ENCODE assay signal across 27 cellular contexts in the genomic region with DNA sequence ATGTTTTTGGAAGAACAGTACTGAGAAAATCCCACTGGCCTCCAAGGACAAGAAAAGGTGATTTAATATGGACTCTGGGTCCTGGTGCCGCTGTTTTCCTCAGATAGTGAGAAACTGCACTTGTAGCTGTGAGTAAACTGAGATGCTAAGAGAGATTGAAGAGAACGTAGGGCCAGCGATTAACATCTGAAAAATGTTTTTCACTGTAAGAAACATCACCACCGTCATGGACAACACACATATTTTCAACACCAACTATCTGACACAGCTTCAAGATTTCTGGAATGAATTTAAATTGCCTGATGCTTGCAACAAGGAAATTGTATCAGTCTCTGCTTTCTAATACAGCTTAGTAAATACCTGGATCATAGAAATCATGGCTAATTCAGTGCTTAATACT.
DNase-seq lines count a peak whose midpoint lies in the region; ATAC-seq, FAIRE-seq and TF ChIP-seq lines count a peak whose summit lies in the region.
"Had no signal": no experiment of that assay in that cellular context is flagged by ENCODE, and none has a peak within 500 bp of the region (broad histone marks: within the 10 kb centered on the region; RNA-seq: fewer than 3 reads in every experiment).

No MANE protein-coding gene starts in this region.

- H3K36me3 Mint-ChIP-seq in activated CD4-positive, alpha-beta T cell treated with anti-CD3 and anti-CD28 coated beads for 36 hours (ENCODE audit: low read depth): no peaks in the 10 kb centered on the region
- H3K36me3 Mint-ChIP-seq: CD14-positive monocyte; CD4-positive, alpha-beta memory T cell; CD4-positive, CD25-positive, alpha-beta regulatory T cell; CD8-positive, alpha-beta memory T cell had no signal

- H2AK5ac ChIP-seq in H1 (ENCODE audit: low read depth, low read length) (no peak overlapping the region), mesendoderm (ENCODE audit: low read length) (no peak overlapping the region)

- H2AFZ ChIP-seq in SK-N-SH (ENCODE audit: low read depth) (peak overlapping the region; percentile 8; the same call in 1 of the 2 replicates), H1 (ENCODE audit: low read length) (0 out of 2 replicates have a peak overlapping the region, but pooled peaks have one; percentile 38)

- H3K4me1 Mint-ChIP-seq in activated CD4-positive, alpha-beta T cell treated with anti-CD3 and anti-CD28 coated beads for 36 hours: no peaks in the 10 kb centered on the region
- H3K4me1 Mint-ChIP-seq: CD14-positive monocyte; CD4-positive, alpha-beta memory T cell; CD4-positive, CD25-positive, alpha-beta regulatory T cell; CD8-positive, alpha-beta memory T cell had no signal

- H4K91ac ChIP-seq in H1 (replicated peaks; ENCODE audit: insufficient read length, low read length): no peak overlapping the region

- H3K23me2 ChIP-seq in H1 (ENCODE audit: low read depth, low read length): no peaks in the 10 kb centered on the region

- H2BK5ac ChIP-seq in H1 (ENCODE audit: low read depth, low read length): no peak overlapping the region
- H2BK5ac ChIP-seq in mesendoderm (ENCODE audit: low read length): no peak overlapping the region

- intact Hi-C loops in activated CD4-positive, alpha-beta T cell treated with anti-CD3 and anti-CD28 coated beads for 36 hours (cut with DNase I, micrococcal nuclease): no loop called here

- WGBS in SK-N-SH (ENCODE audit: low lambda C conversion rate): 4% methylated on average over 4 of the region's 4 CpGs
- 90% methylated on average over 4 of the region's 4 CpGs; no CpG with 5 or more reads in 1 of the 2 experiments for WGBS in H1 (ENCODE audit: extremely low coverage in 1 of 2, insufficient coverage in 1 of 2, insufficient read length in 1 of 2, insufficient replicate concordance in 2 of 2, low coverage in 1 of 2, low lambda C conversion rate in 2 of 2, missing lambda C conversion rate in 1 of 2), 2 experiments
- whole genome bisulfite sequencing in mesendoderm (ENCODE audit: extremely low coverage, insufficient coverage, low lambda C conversion rate): no CpG with 5 or more reads among the region's 4 CpGs

- DNase-seq in SK-N-SH (no peak), H1 (ENCODE audit: low read depth in 1 of 2, low spot score in 2 of 2) (no peak), mesendoderm (no peak)
- no peak for DNase-seq in activated CD4-positive, alpha-beta T cell treated with anti-CD3 and anti-CD28 coated beads for 36 hours
- no peak for DNase-seq in stimulated activated CD4-positive, alpha-beta T cell treated with anti-CD3 and anti-CD28 coated beads, Interleukin-12 subunit alpha, Interleukin-12 subunit beta, amount 100 ng/mL, for 4 hours
- DNase-seq: BE2C; C1 segment of cervical spinal cord; CD4-positive, alpha-beta memory T cell; CD4-positive, CD25-positive, alpha-beta regulatory T cell; CD8-positive, alpha-beta memory T cell; COR-L47; DMS 273 treated with DMSO at 0.1 percent for 48 hours; DMS153; DMS53; DMS79; DND-41; EL; GDM1 had no signal

- no peaks in the 10 kb centered on the region for H3K9me3 Mint-ChIP-seq in activated CD4-positive, alpha-beta T cell treated with anti-CD3 and anti-CD28 coated beads for 36 hours (ENCODE audit: low read depth)

- no peak for TF ChIP-seq POLR2A in H1 (IDR thresholded peaks at IDR 0.05; ENCODE audit: control extremely low read depth in 1 of 2, low read depth in 2 of 2, low read length in 2 of 2)

- no peak overlapping the region for H3K27ac ChIP-seq in SK-N-SH (ENCODE audit: low read depth in 2 of 2, low read length in 1 of 2)
- H3K27ac ChIP-seq in H1 (ENCODE audit: low read depth, low read length): no peak overlapping the region
- no peak overlapping the region for H3K27ac ChIP-seq in mesendoderm (ENCODE audit: low read depth, low read length)
- H3K27ac ChIP-seq: 22Rv1, A549, BLaER1 had no signal

- H4K20me1 ChIP-seq in SK-N-SH (ENCODE audit: insufficient read depth) (no peaks in the 10 kb centered on the region), H1 (replicated peaks in 1 of 2; ENCODE audit: control insufficient read depth in 1 of 2, insufficient read depth in 2 of 2, low read length in 2 of 2) (no peaks in the 10 kb centered on the region)
- H4K20me1 ChIP-seq: BLaER1 had no signal

- H2BK120ac ChIP-seq in H1 (replicated peaks; ENCODE audit: low read depth, low read length) (no peak overlapping the region), mesendoderm (ENCODE audit: low read depth, low read length) (no peak overlapping the region)

- no peak overlapping the region for H3K27ac Mint-ChIP-seq in activated CD4-positive, alpha-beta T cell treated with anti-CD3 and anti-CD28 coated beads for 36 hours
- H3K27ac Mint-ChIP-seq: CD14-positive monocyte; CD4-positive, CD25-positive, alpha-beta regulatory T cell; CD8-positive, alpha-beta memory T cell had no signal

- no peaks in the 10 kb centered on the region for H3K36me3 ChIP-seq in SK-N-SH (replicated peaks in 1 of 2; ENCODE audit: control insufficient read depth in 1 of 2, insufficient read depth in 2 of 2, low read length in 1 of 2)
- no peaks in the 10 kb centered on the region for H3K36me3 ChIP-seq in H1 (ENCODE audit: control insufficient read depth in 2 of 4, insufficient read depth in 4 of 4, low read length in 3 of 4)
- H3K36me3 ChIP-seq in mesendoderm (ENCODE audit: control insufficient read depth, insufficient read depth, low read length): no peaks in the 10 kb centered on the region
- H3K36me3 ChIP-seq: BE2C, BLaER1 had no signal

- POLR2A ChIA-PET in SK-N-SH (lab: Yijun Ruan, JAX): no interaction called here
- POLR2A ChIA-PET in H1 (lab: Charles Lee; ENCODE audit: partially characterized antibody): no interaction called here
- POLR2A ChIA-PET in activated CD4-positive, alpha-beta T cell treated with anti-CD3 and anti-CD28 coated beads for 36 hours (lab: Charles Lee): no interaction called here

- no peak for FAIRE-seq in H1 (lab: Jason Lieb, UNC)
- FAIRE-seq: A549, GM12878, GM12892, GM18507 had no signal

- H3K27me3 ChIP-seq in SK-N-SH (ENCODE audit: insufficient read depth) (no peaks in the 10 kb centered on the region), H1 (replicated peaks in 1 of 4; ENCODE audit: control insufficient read depth in 3 of 4, extremely low read depth in 1 of 4, insufficient read depth in 3 of 4, low read length in 3 of 4) (peaks cover 0 to 1% (median 0%) of the 10 kb centered on the region in 4 experiments; a peak in 1 of 7 replicates), mesendoderm (ENCODE audit: insufficient read depth, low read length, poor library complexity) (no peaks in the 10 kb centered on the region)
- H3K27me3 ChIP-seq: BE2C, BLaER1 had no signal

- H3K9me3 ChIP-seq in SK-N-SH: peaks cover 6% of the 10 kb centered on the region; the same call in 1 of the 2 replicates
- no peaks in the 10 kb centered on the region for H3K9me3 ChIP-seq in H1 (ENCODE audit: insufficient read depth in 2 of 2, low read depth in 1 of 2, low read length in 1 of 2)
- H3K9me3 ChIP-seq: A549, BE2C had no signal

- H3K4me1 ChIP-seq in SK-N-SH (ENCODE audit: control insufficient read depth in 1 of 2, insufficient read depth in 2 of 2, low read depth in 1 of 2, low read length in 1 of 2): no peaks in the 10 kb centered on the region
- no peaks in the 10 kb centered on the region for H3K4me1 ChIP-seq in H1 (replicated peaks in 1 of 4; ENCODE audit: control insufficient read depth in 3 of 4, insufficient read depth in 4 of 4, low read length in 3 of 4)
- no peaks in the 10 kb centered on the region for H3K4me1 ChIP-seq in mesendoderm (ENCODE audit: control insufficient read depth, low read depth, low read length)
- H3K4me1 ChIP-seq: A549, BE2C, BLaER1 had no signal

- H4K5ac ChIP-seq in H1 (ENCODE audit: insufficient read length, low read depth, low read length) (no peak overlapping the region), mesendoderm (ENCODE audit: low read length) (no peak overlapping the region)

- H3K4me2 ChIP-seq in SK-N-SH (no peak overlapping the region), H1 (ENCODE audit: insufficient read depth in 1 of 2, low read depth in 2 of 2, low read length in 2 of 2) (no peak overlapping the region), mesendoderm (ENCODE audit: low read length) (no peak overlapping the region)
- H3K4me2 ChIP-seq: A549, BLaER1 had no signal

- no peak overlapping the region for H2BK20ac ChIP-seq in H1 (ENCODE audit: low read length)

- no peak for TF ChIP-seq RAD21 in SK-N-SH (IDR thresholded peaks at IDR 0.05; ENCODE audit: low read length)
- TF ChIP-seq RAD21 in H1 (IDR thresholded peaks at IDR 0.05 in 1 of 2, conservative IDR thresholded peaks at IDR 0.05 in 1 of 2; ENCODE audit: low read depth in 2 of 2, low read length in 2 of 2): no peak

- no peak overlapping the region for H3K23ac ChIP-seq in H1 (ENCODE audit: insufficient read length)
- no peak overlapping the region for H3K23ac ChIP-seq in mesendoderm (ENCODE audit: low read length)

- no peak overlapping the region for H3K56ac ChIP-seq in H1 (replicated peaks; ENCODE audit: insufficient read length, low read depth, low read length)
- H3K56ac ChIP-seq in mesendoderm (ENCODE audit: low read length): no peak overlapping the region

- TF ChIP-seq CTCF in SK-N-SH (IDR thresholded peaks at IDR 0.05) (no peak), H1 (IDR thresholded peaks at IDR 0.05; ENCODE audit: control extremely low read depth in 1 of 3, insufficient read depth in 1 of 3, low read depth in 1 of 3, low read length in 3 of 3) (no peak)

- H2BK12ac ChIP-seq in H1 (ENCODE audit: low read depth, low read length): no peak overlapping the region

- no peaks in the 10 kb centered on the region for H3F3A ChIP-seq in SK-N-SH (replicated peaks; ENCODE audit: insufficient read depth)

- no peak overlapping the region for H3K4me3 Mint-ChIP-seq in activated CD4-positive, alpha-beta T cell treated with anti-CD3 and anti-CD28 coated beads for 36 hours
- H3K4me3 Mint-ChIP-seq: CD14-positive monocyte; CD4-positive, alpha-beta memory T cell; CD4-positive, CD25-positive, alpha-beta regulatory T cell; CD8-positive, alpha-beta memory T cell had no signal

- CTCF ChIA-PET in SK-N-SH (lab: Yijun Ruan, JAX): no interaction called here
- CTCF ChIA-PET in H1 (lab: Charles Lee; ENCODE audit: partially characterized antibody): interaction anchor here (1.4 kb wide), 1 partner anchor 173 kb away, joined by 4 read pairs; no protein-coding TSS in a partner anchor
- CTCF ChIA-PET in activated CD4-positive, alpha-beta T cell treated with anti-CD3 and anti-CD28 coated beads for 36 hours (lab: Charles Lee): no interaction called here

- H4K8ac ChIP-seq in H1 (ENCODE audit: extremely low read depth, insufficient read depth, low read length): no peak overlapping the region
- peak overlapping the region; percentile 28 for H4K8ac ChIP-seq in mesendoderm (ENCODE audit: low read depth, low read length)

- no peak overlapping the region for H2BK15ac ChIP-seq in H1 (ENCODE audit: low read length)
- no peak overlapping the region for H2BK15ac ChIP-seq in mesendoderm (replicated peaks; ENCODE audit: low read depth)

- H3K9ac ChIP-seq in SK-N-SH (no peak overlapping the region), H1 (replicated peaks in 1 of 4; ENCODE audit: extremely low read depth in 1 of 4, low read depth in 3 of 4, low read length in 3 of 4) (no peak overlapping the region), mesendoderm (ENCODE audit: low read length) (no peak overlapping the region)
- H3K9ac ChIP-seq: BLaER1 had no signal

- H3K27me3 Mint-ChIP-seq in activated CD4-positive, alpha-beta T cell treated with anti-CD3 and anti-CD28 coated beads for 36 hours: no peaks in the 10 kb centered on the region
- H3K27me3 Mint-ChIP-seq: CD4-positive, alpha-beta memory T cell; CD4-positive, CD25-positive, alpha-beta regulatory T cell; CD8-positive, alpha-beta memory T cell had no signal

- H3K4me3 ChIP-seq in SK-N-SH (ENCODE audit: low read depth in 2 of 2, low read length in 1 of 2) (no peak overlapping the region), H1 (ENCODE audit: extremely low read depth in 1 of 4, insufficient read depth in 2 of 4, low read depth in 3 of 4, low read length in 4 of 4) (no peak overlapping the region), mesendoderm (ENCODE audit: low read length) (no peak overlapping the region)
- H3K4me3 ChIP-seq: A549, BLaER1, GM12878 had no signal

- ATAC-seq in SK-N-SH treated with all-trans-retinoic acid at 6 μM for 48 hours (no peak), HG03521 (IDR thresholded peaks at IDR 0.05; ENCODE audit: unreplicated experiment) (no peak)
- ATAC-seq in activated CD4-positive, alpha-beta T cell treated with anti-CD3 and anti-CD28 coated beads for 36 hours: no peak
- ATAC-seq: A549, GM12878 had no signal

- no peaks in the 10 kb centered on the region for H3K79me2 ChIP-seq in SK-N-SH (ENCODE audit: insufficient read depth)
- no peaks in the 10 kb centered on the region for H3K79me2 ChIP-seq in H1 (ENCODE audit: control insufficient read depth in 1 of 2, insufficient read depth in 2 of 2, low read length in 2 of 2)
- no peaks in the 10 kb centered on the region for H3K79me2 ChIP-seq in mesendoderm (ENCODE audit: control insufficient read depth, insufficient read depth, low read length)

- H3K18ac ChIP-seq in H1 (ENCODE audit: extremely low read depth, low read length): no peak overlapping the region
- H3K18ac ChIP-seq in mesendoderm (ENCODE audit: low read length): no peak overlapping the region

- TF ChIP-seq EP300 in SK-N-SH (IDR thresholded peaks at IDR 0.05; ENCODE audit: borderline replicate concordance in 1 of 2, low read depth in 1 of 2, low read length in 1 of 2): no peak
- TF ChIP-seq EP300 in H1 (IDR thresholded peaks at IDR 0.05; ENCODE audit: borderline replicate concordance in 1 of 2, low read depth in 2 of 2, low read length in 2 of 2): no peak

- H3K9me2 ChIP-seq in SK-N-SH: no peaks in the 10 kb centered on the region

- H3K79me1 ChIP-seq in H1 (ENCODE audit: low read depth, low read length) (no peaks in the 10 kb centered on the region), mesendoderm (ENCODE audit: low read length) (no peaks in the 10 kb centered on the region)

- no peak overlapping the region for H3K4ac ChIP-seq in H1 (replicated peaks; ENCODE audit: insufficient read length, low read depth, low read length)
- H3K4ac ChIP-seq in mesendoderm (ENCODE audit: low read depth, low read length): no peak overlapping the region

- H3K14ac ChIP-seq in H1 (ENCODE audit: insufficient read length): no peak overlapping the region
